ENCODE assay signal across 8 cellular contexts in the genomic region with DNA sequence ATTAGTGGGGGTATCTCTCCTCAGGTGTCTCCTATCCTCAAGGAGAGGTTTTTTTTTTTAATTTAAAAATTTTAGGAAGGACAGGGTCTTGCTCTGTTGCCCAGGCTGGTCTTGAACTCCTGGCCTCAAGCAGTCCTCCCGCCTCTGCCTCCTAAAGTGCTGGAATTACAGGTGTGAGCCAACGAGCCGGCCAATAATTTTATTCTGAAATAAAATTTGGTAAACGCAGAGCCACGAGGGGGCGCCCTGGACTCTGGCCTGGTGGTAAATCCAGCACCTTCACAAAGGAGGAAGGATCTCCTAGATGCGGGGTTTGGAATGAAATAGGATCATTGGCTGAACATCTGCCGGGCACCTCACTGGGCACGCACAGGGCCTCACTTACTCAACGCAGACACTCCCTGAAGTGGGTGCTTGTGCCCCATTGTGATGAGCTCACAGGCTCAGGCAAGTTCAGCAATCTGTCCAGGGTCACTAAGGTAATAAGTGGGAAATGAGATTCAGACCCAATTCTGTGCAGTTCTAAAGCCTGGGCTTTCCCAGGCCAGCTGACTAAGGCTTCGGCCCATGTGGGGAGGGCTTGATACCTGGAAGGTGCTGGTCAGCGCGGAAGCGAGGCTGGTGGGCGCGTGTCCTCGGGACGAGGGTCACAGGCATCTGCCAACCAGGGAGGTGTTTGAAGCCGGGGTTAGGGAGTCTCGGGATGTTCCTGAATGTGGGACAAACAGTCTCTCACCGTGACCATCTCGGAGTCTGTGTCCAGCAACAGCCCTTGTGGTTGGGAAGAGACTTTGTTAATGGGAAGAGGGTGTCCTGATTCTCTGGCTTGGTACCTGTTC. TPM values are rescaled to one million over a fixed set of nuclear protein-coding genes. Genes with fewer than 3 reads are reported as not detected.
A peak's percentile ranks its signal among the peaks of the same experiment; 100 is the strongest.
DNase-seq lines count a peak whose midpoint lies in the region; ATAC-seq and TF ChIP-seq lines count a peak whose summit lies in the region.

No MANE protein-coding gene starts in this region.

- ATAC-seq in activated CD8-positive, alpha-beta T cell treated with anti-CD3 and anti-CD28 coated beads for 36 hours = no peak
- no peak for ATAC-seq in GM18868 (IDR thresholded peaks at IDR 0.05; ENCODE audit: unreplicated experiment)

- CTCF ChIA-PET in A673 (lab: Charles Lee) = no interaction called here
- CTCF ChIA-PET in activated CD8-positive, alpha-beta T cell treated with anti-CD3 and anti-CD28 coated beads for 36 hours (lab: Charles Lee) = interaction anchor here (0.6 to 2.2 kb wide), 10 partner anchors 11 to 348 kb away, joined by 3 to 13 read pairs (median 4); no protein-coding TSS in a partner anchor

- intact Hi-C loops in A673 (cut with micrococcal nuclease; ENCODE audit: unreplicated experiment) = loop anchor here (5.0 kb wide), 1 partner anchor 321 kb away; no protein-coding TSS in a partner anchor
- intact Hi-C loops in activated CD8-positive, alpha-beta T cell treated with anti-CD3 and anti-CD28 coated beads for 36 hours (cut with micrococcal nuclease) = no loop called here
- intact Hi-C loops in head of caudate nucleus (cut with DNase I) = no loop called here

- no peak overlapping the region for H3K4me3 Mint-ChIP-seq in activated CD8-positive, alpha-beta T cell treated with anti-CD3 and anti-CD28 coated beads for 36 hours

- H3K36me3 ChIP-seq in A673 (ENCODE audit: insufficient read depth, low read length, poor library complexity, severe bottlenecking) = no peaks in the 10 kb centered on the region
- H3K36me3 ChIP-seq in GM06990 (ENCODE audit: control insufficient read depth, insufficient read depth, low read length) = no peaks in the 10 kb centered on the region

- POLR2A ChIA-PET in A673 (lab: Charles Lee; ENCODE audit: low non-redundant PET) = no interaction called here
- POLR2A ChIA-PET in activated CD8-positive, alpha-beta T cell treated with anti-CD3 and anti-CD28 coated beads for 36 hours (lab: Charles Lee) = no interaction called here

- peak; percentile 82 for TF ChIP-seq CTCF in A673 (conservative IDR thresholded peaks at IDR 0.05; ENCODE audit: low read depth, low read length)
- TF ChIP-seq CTCF in GM06990 (IDR thresholded peaks at IDR 0.05; ENCODE audit: insufficient read depth, low read length, poor library complexity, severe bottlenecking) = peak; percentile 72
- TF ChIP-seq CTCF in activated CD8-positive, alpha-beta T cell treated with anti-CD3 and anti-CD28 coated beads for 36 hours (IDR thresholded peaks at IDR 0.05) = peak; percentile 60

- no peaks in the 10 kb centered on the region for H3K4me1 ChIP-seq in A673 (ENCODE audit: insufficient read depth, low read length, poor library complexity, severe bottlenecking)

- H3K4me1 Mint-ChIP-seq in activated CD8-positive, alpha-beta T cell treated with anti-CD3 and anti-CD28 coated beads for 36 hours (ENCODE audit: low read depth) = no peaks in the 10 kb centered on the region

- H3K27ac ChIP-seq in A673 (ENCODE audit: low read depth, low read length, poor library complexity, severe bottlenecking) = no peak overlapping the region

- no peak overlapping the region for H3K27ac Mint-ChIP-seq in activated CD8-positive, alpha-beta T cell treated with anti-CD3 and anti-CD28 coated beads for 36 hours

- no peaks in the 10 kb centered on the region for H3K27me3 ChIP-seq in A673 (replicated peaks; ENCODE audit: insufficient read depth, low read depth, low read length, poor library complexity)
- no peaks in the 10 kb centered on the region; the same call in 1 of the 2 replicates for H3K27me3 ChIP-seq in GM06990 (replicated peaks; ENCODE audit: control insufficient read depth, insufficient read depth, low read length)

- no peaks in the 10 kb centered on the region for H3K9me3 Mint-ChIP-seq in activated CD8-positive, alpha-beta T cell treated with anti-CD3 and anti-CD28 coated beads for 36 hours

- BruUV-seq in A673 (replicated peaks; lab: Mats Ljungman, UMichigan) = no TSS peak

- peaks cover 6% of the 10 kb centered on the region for H3K27me3 Mint-ChIP-seq in activated CD8-positive, alpha-beta T cell treated with anti-CD3 and anti-CD28 coated beads for 36 hours

- DNase-seq in A673 (ENCODE audit: low spot score) (peak; percentile 73), GM06990 (ENCODE audit: extremely low read depth, insufficient read length) (no peak), NCI-H446 treated with DMSO at 0.1 percent for 48 hours (lab: John Stamatoyannopoulos, UW) (peak; percentile 2), head of caudate nucleus (peak in 24 of 42 donors; percentile 15 to 67 (median 36)), GM19238 (ENCODE audit: insufficient read length, low spot score) (no peak)
- DNase-seq in activated CD8-positive, alpha-beta T cell treated with anti-CD3 and anti-CD28 coated beads for 36 hours = peak; percentile 75
- DNase-seq in stimulated activated CD8-positive, alpha-beta memory T cell treated with anti-CD3 and anti-CD28 coated beads, Interleukin-4, amount 100 ng/mL, for 48 hours = peak; percentile 80

- no peaks in the 10 kb centered on the region for H3K36me3 Mint-ChIP-seq in activated CD8-positive, alpha-beta T cell treated with anti-CD3 and anti-CD28 coated beads for 36 hours (ENCODE audit: low read depth)

- no peaks in the 10 kb centered on the region for H3K9me3 ChIP-seq in A673 (ENCODE audit: low read depth, low read length, poor library complexity, severe bottlenecking)

- no peak overlapping the region for H3K4me3 ChIP-seq in A673 (ENCODE audit: low read depth, low read length, poor library complexity, severe bottlenecking)
- H3K4me3 ChIP-seq in GM06990 (replicated peaks; ENCODE audit: low read depth, low read length) = no peak overlapping the region

RNA-seq across cellular contexts. Expression of a gene that starts 32.7 kb away (rescaled TPM):
- 40.0 and 46.1 TPM in 2 replicates for total RNA-seq in A673 (2021)
- total RNA-seq in activated CD8-positive, alpha-beta T cell treated with anti-CD3 and anti-CD28 coated beads for 36 hours = 10 to 100 TPM; 47.7 to 47.9 TPM

Comparison
In these comparisons a context has a peak if more than half of its experiments do, and no peak if none do; other contexts are left out.
1. DNase-seq: peak in A673 (single experiment), NCI-H446 treated with DMSO at 0.1 percent for 48 hours (single experiment), activated CD8-positive, alpha-beta T cell treated with anti-CD3 and anti-CD28 coated beads for 36 hours (single experiment), head of caudate nucleus (24 of 42) and stimulated activated CD8-positive, alpha-beta memory T cell treated with anti-CD3 and anti-CD28 coated beads, Interleukin-4, amount 100 ng/mL, for 48 hours (single experiment); none in GM06990 (single experiment) and GM19238 (single experiment).
2. Peak in every context shown above with its lines, with median percentiles within 50 percentile points of each other: CTCF ChIP-seq.